Comparison of ENCODE assay signal across 7 cellular contexts in the genomic region with DNA sequence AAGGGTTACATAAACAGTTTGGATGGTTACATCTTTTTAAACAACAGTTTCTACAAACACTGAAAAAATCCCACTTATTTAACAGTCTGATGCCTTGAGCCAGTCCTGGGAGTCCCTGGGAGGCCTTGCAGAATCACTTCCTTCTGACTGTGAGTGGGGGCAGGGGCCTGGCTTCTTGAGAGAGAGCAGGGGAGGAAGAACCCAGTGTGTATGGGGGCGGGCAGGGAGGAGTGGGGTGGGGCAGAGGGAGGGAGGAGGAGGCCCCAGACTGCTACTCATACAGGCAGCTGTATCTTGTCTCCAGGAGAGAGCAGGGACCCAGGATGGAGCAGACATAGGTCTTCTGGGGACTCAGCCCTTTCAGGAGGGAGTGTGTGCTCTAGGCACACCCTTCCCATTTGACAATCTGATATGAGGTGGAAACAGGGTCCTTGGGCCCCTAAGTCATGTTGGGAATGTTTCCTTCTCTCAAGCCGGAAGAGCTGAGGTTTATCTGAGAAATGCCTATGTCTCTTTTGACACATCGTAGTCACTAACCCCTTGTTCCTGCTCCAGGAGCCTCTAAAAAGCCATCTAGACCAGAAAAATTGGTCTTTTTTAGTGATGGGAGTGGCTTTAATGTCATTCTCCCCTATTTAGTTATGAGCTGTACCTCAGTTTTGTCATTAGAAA. TPM values are rescaled to one million over a fixed set of nuclear protein-coding genes. Genes with fewer than 3 reads are reported as not detected.
DNase-seq lines count a peak whose midpoint lies in the region; ATAC-seq lines count a peak whose summit lies in the region.

No MANE protein-coding gene starts in this region.

- DNase-seq in RPMI7951 (ENCODE audit: low read depth), result peak; percentile 86
- peak; percentile 58 for DNase-seq in activated naive CD8-positive, alpha-beta T cell treated with anti-CD3 and anti-CD28 coated beads for 36 hours
- DNase-seq in iris pigment epithelial cell (ENCODE audit: low read depth), result peak; percentile 98
- peak in 2 of 3 experiments; percentile 32 to 64 for DNase-seq in stimulated activated CD4-positive, alpha-beta T cell treated with anti-CD3 and anti-CD28 coated beads, TNF-alpha, amount 100 ng/mL, for 24 hours (ENCODE audit: low read depth in 3 of 3)
- DNase-seq in NCI-H1417 (lab: John Stamatoyannopoulos, UW), result no peak

- no peaks in the 10 kb centered on the region for H3K9me3 Mint-ChIP-seq in activated naive CD8-positive, alpha-beta T cell treated with anti-CD3 and anti-CD28 coated beads for 36 hours

- H3K4me1 Mint-ChIP-seq in activated naive CD8-positive, alpha-beta T cell treated with anti-CD3 and anti-CD28 coated beads for 36 hours, result peaks cover 69% of the 10 kb centered on the region

- H3K36me3 Mint-ChIP-seq in activated naive CD8-positive, alpha-beta T cell treated with anti-CD3 and anti-CD28 coated beads for 36 hours, result peaks cover 29% of the 10 kb centered on the region

- H3K4me3 Mint-ChIP-seq in activated naive CD8-positive, alpha-beta T cell treated with anti-CD3 and anti-CD28 coated beads for 36 hours, result peak overlapping the region; percentile 29

- ATAC-seq in GM18870 (IDR thresholded peaks at IDR 0.05; ENCODE audit: unreplicated experiment) (peak; percentile 64), HG02885 (IDR thresholded peaks at IDR 0.05; ENCODE audit: poor library complexity, unreplicated experiment) (peak; percentile 91)

- no peaks in the 10 kb centered on the region for H3K27me3 Mint-ChIP-seq in activated naive CD8-positive, alpha-beta T cell treated with anti-CD3 and anti-CD28 coated beads for 36 hours

- peak overlapping the region; percentile 82 for H3K27ac Mint-ChIP-seq in activated naive CD8-positive, alpha-beta T cell treated with anti-CD3 and anti-CD28 coated beads for 36 hours

RNA-seq across cellular contexts. Expression of a gene that starts 52.8 kb away (rescaled TPM):
- 34.1 and 42.1 TPM in 2 replicates for total RNA-seq in RPMI7951 (2014; rRNA removed; shearing (Covaris generic))
- 100 to 1,000 TPM; 228 to 232 TPM for total RNA-seq in activated naive CD8-positive, alpha-beta T cell treated with anti-CD3 and anti-CD28 coated beads for 36 hours

Comparison
In these comparisons a context has a peak if more than half of its experiments do, and no peak if none do; other contexts are left out.
1. DNase-seq: peak in RPMI7951 (single experiment), activated naive CD8-positive, alpha-beta T cell treated with anti-CD3 and anti-CD28 coated beads for 36 hours (single experiment), iris pigment epithelial cell (single experiment) and stimulated activated CD4-positive, alpha-beta T cell treated with anti-CD3 and anti-CD28 coated beads, TNF-alpha, amount 100 ng/mL, for 24 hours (2 of 3); none in NCI-H1417 (0 of 3).